Comparison of ENCODE assay signal across 11 cellular contexts in the genomic region with DNA sequence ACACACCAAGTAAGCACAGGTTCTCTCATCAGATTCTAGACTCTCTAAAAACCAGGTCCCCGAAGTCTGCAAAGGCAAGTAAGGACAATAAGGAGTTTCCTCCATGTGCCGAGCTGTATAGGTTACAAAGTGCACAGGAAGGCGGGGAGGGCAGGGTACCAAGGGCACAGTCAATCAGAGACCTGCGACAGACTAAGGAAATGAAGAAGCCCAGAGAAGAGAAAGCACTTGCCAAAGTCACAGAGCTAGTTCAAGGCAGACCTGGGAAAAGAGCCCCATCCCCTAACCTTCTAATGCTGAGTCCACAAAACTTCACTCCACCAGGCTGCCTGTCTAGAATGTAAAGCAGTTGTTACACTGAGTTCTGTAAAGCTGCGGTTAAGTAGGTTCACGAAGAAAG. TPM values are rescaled to one million over a fixed set of nuclear protein-coding genes. Genes with fewer than 3 reads are reported as not detected.
DNase-seq lines count a peak whose midpoint lies in the region; ATAC-seq and TF ChIP-seq lines count a peak whose summit lies in the region.
"Had no signal": no experiment of that assay in that cellular context is flagged by ENCODE, and none has a peak within 500 bp of the region (broad histone marks: within the 10 kb centered on the region; RNA-seq: fewer than 3 reads in every experiment).

No MANE protein-coding gene starts in this region.

- H3K4me1 ChIP-seq in fibroblast of lung (ENCODE audit: control insufficient read depth, extremely low read depth, insufficient read depth, low read length): peaks cover 5% of the 10 kb centered on the region

- H3K9ac ChIP-seq in SU-DHL-6 (ENCODE audit: low read length) (no peak overlapping the region), fibroblast of lung (ENCODE audit: insufficient read depth, low read length) (peak overlapping the region; percentile 27)

- H2AFZ ChIP-seq in SU-DHL-6 (ENCODE audit: low read depth, low read length, severe bottlenecking) (no peak overlapping the region), fibroblast of lung (ENCODE audit: low read length) (no peak overlapping the region)

- H3K9me2 ChIP-seq in SU-DHL-6 (replicated peaks; ENCODE audit: insufficient read depth, low read length): no peaks in the 10 kb centered on the region

- peaks cover 20% of the 10 kb centered on the region for H3K79me2 ChIP-seq in SU-DHL-6 (ENCODE audit: insufficient read depth, low read length)
- peaks cover 39% of the 10 kb centered on the region for H3K79me2 ChIP-seq in fibroblast of lung (ENCODE audit: control insufficient read depth, insufficient read depth, low read length)

- H4K20me1 ChIP-seq in SU-DHL-6 (ENCODE audit: low read depth, low read length) (no peaks in the 10 kb centered on the region), fibroblast of lung (ENCODE audit: control insufficient read depth, extremely low read depth, insufficient read depth, low read length) (no peaks in the 10 kb centered on the region)

- H3K27me3 ChIP-seq in SU-DHL-6 (ENCODE audit: low read length): no peaks in the 10 kb centered on the region
- no peaks in the 10 kb centered on the region for H3K27me3 ChIP-seq in fibroblast of lung (ENCODE audit: control insufficient read depth, insufficient read depth, low read length)

- H3K4me2 ChIP-seq in SU-DHL-6 (ENCODE audit: low read depth, low read length, poor library complexity, severe bottlenecking): peak overlapping the region; percentile 71
- H3K4me2 ChIP-seq in fibroblast of lung (ENCODE audit: extremely low read depth, insufficient read depth, low read length): peak overlapping the region; percentile 99

- DNase-seq in GM12864 (ENCODE audit: low read depth) (no peak), fibroblast of lung (ENCODE audit: low read depth in 2 of 2) (no peak), skeletal muscle cell (ENCODE audit: low read depth) (no peak), DMS53 treated with DMSO at 0.1 percent for 48 hours (lab: John Stamatoyannopoulos, UW; ENCODE audit: unreplicated experiment) (no peak), amygdala (lab: John Stamatoyannopoulos, UW) (no peak), RKO (ENCODE audit: low spot score) (no peak)
- DNase-seq: activated gamma-delta T cell treated with Interleukin-2 at 50 U/mL for 16 hours, hippocampal formation, SIG-M5 had no signal

- TF ChIP-seq CTCF in GM12864 (IDR thresholded peaks at IDR 0.05; ENCODE audit: low read depth, low read length, missing control alignments): no peak
- no peak for TF ChIP-seq CTCF in SU-DHL-6 (IDR thresholded peaks at IDR 0.05; ENCODE audit: insufficient read depth, low read length, poor library complexity, severe bottlenecking)
- no peak for TF ChIP-seq CTCF in fibroblast of lung (conservative IDR thresholded peaks at IDR 0.05 in 1 of 2, IDR thresholded peaks at IDR 0.05 in 1 of 2; ENCODE audit: low read depth in 1 of 2, low read length in 2 of 2)

- no peak overlapping the region for H3K27ac ChIP-seq in SU-DHL-6 (ENCODE audit: low read depth, low read length)
- H3K27ac ChIP-seq in fibroblast of lung (ENCODE audit: insufficient read depth, low read length): no peak overlapping the region

- no peak for ATAC-seq in GM21528 (IDR thresholded peaks at IDR 0.05; ENCODE audit: low FRiP score, unreplicated experiment)

- no peaks in the 10 kb centered on the region for H3K36me3 ChIP-seq in SU-DHL-6 (ENCODE audit: low read length)
- peaks cover 27% of the 10 kb centered on the region for H3K36me3 ChIP-seq in fibroblast of lung (ENCODE audit: control insufficient read depth, insufficient read depth, low read length)

- H3K9me3 ChIP-seq in SU-DHL-6 (ENCODE audit: insufficient read depth, low read length): no peaks in the 10 kb centered on the region
- no peaks in the 10 kb centered on the region for H3K9me3 ChIP-seq in fibroblast of lung (ENCODE audit: control insufficient read depth, insufficient read depth, low read depth, low read length)

- H3F3A ChIP-seq in SU-DHL-6 (ENCODE audit: insufficient read depth): no peaks in the 10 kb centered on the region

- H3K4me3 ChIP-seq in GM12864 (ENCODE audit: low read depth, low read length) (peak overlapping the region; percentile 38), SU-DHL-6 (ENCODE audit: insufficient read depth, low read length, poor library complexity, severe bottlenecking) (no peak overlapping the region), fibroblast of lung (replicated peaks in 1 of 4; ENCODE audit: control extremely low read depth in 1 of 4, insufficient read depth in 1 of 4, low read depth in 3 of 4, low read length in 4 of 4) (peak overlapping the region in 3 of 4 experiments; percentile 29 to 100 (median 48)), skeletal muscle cell (ENCODE audit: low read depth, low read length) (peak overlapping the region; percentile 99)

RNA-seq across cellular contexts. Expression of a gene that starts 1.7 kb away (rescaled TPM):
- total RNA-seq in fibroblast of lung: 189 and 243 TPM in 2 replicates
- 238 and 264 TPM in 2 replicates for polyA plus RNA-seq in fibroblast of lung
- polyA plus RNA-seq in fibroblast of lung (2012): 272 and 309 TPM in 2 replicates
- 528 and 561 TPM in 2 replicates for polyA minus RNA-seq in fibroblast of lung (ENCODE audit: low replicate concordance)

RNA-seq across cellular contexts. Expression of a gene that starts 26.5 kb away (rescaled TPM):
- total RNA-seq in fibroblast of lung: not detected in 2 replicates
- polyA plus RNA-seq in fibroblast of lung: 0.10 TPM in 1 of 2 replicates, not detected in the other
- polyA plus RNA-seq in fibroblast of lung (2012): not detected in 2 replicates
- polyA minus RNA-seq in fibroblast of lung (ENCODE audit: low replicate concordance): not detected in 2 replicates
